21 cellular contexts compared by ENCODE assay signal in genomic region chr3:185784317-185784716, GRCh38. TPM values are rescaled to one million over a fixed set of nuclear protein-coding genes. Genes with fewer than 3 reads are reported as not detected.
DNase-seq lines count a peak whose midpoint lies in the region; ATAC-seq, FAIRE-seq and TF ChIP-seq lines count a peak whose summit lies in the region.
"Had no signal": no experiment of that assay in that cellular context is flagged by ENCODE, and none has a peak within 500 bp of the region (broad histone marks: within the 10 kb centered on the region; RNA-seq: fewer than 3 reads in every experiment).

No MANE protein-coding gene starts in this region.

- H3K9me3 Mint-ChIP-seq in glutamatergic neuron (ENCODE audit: unreplicated experiment) (no peaks in the 10 kb centered on the region), osteocyte (ENCODE audit: unreplicated experiment) (no peaks in the 10 kb centered on the region)
- H3K9me3 Mint-ChIP-seq in stimulated activated effector memory CD8-positive, alpha-beta T cell treated with anti-CD3 and anti-CD28 coated beads, Interleukin-12 subunit alpha, Interleukin-12 subunit beta, amount 100 ng/mL, for 72 hours: no peaks in the 10 kb centered on the region
- H3K9me3 Mint-ChIP-seq: CD4-positive, CD25-positive, alpha-beta regulatory T cell; CD8-positive, alpha-beta memory T cell had no signal

- CTCF ChIA-PET in HEK293 (lab: Yijun Ruan, JAX): interaction anchor here (0.5 kb wide), 1 partner anchor 21 kb away, joined by 4 read pairs; no protein-coding TSS in a partner anchor
- CTCF ChIA-PET in K562 (lab: Yijun Ruan, JAX; ENCODE audit: low intra/inter-chr PET ratio): no interaction called here

- no peaks in the 10 kb centered on the region for H3K9me1 ChIP-seq in K562 (ENCODE audit: control insufficient read depth, insufficient read depth, low read length)

- 0 out of 2 replicates have a peak, but pooled peaks cover 7% of the 10 kb centered on the region for H4K20me1 ChIP-seq in K562 (replicated peaks; ENCODE audit: control insufficient read depth, insufficient read depth, low read length)

- no peak overlapping the region for H3K4me2 ChIP-seq in K562 (ENCODE audit: insufficient read depth, low read length)

- DNase-seq in K562 (ENCODE audit: extremely low read depth in 1 of 4, low spot score in 3 of 4) (no peak), glutamatergic neuron (no peak), DMS153 treated with DMSO at 0.1 percent for 48 hours (lab: John Stamatoyannopoulos, UW; ENCODE audit: unreplicated experiment) (no peak), osteocyte (ENCODE audit: extremely low spot score, unreplicated experiment) (no peak)
- no peak for DNase-seq in stimulated activated effector memory CD8-positive, alpha-beta T cell treated with anti-CD3 and anti-CD28 coated beads, Interleukin-12 subunit alpha, Interleukin-12 subunit beta, amount 100 ng/mL, for 72 hours (ENCODE audit: low spot score in 2 of 2)
- DNase-seq in effector memory CD4-positive, alpha-beta T cell: no peak
- DNase-seq: ACHN; BE2C; C1 segment of cervical spinal cord; CD4-positive, CD25-positive, alpha-beta regulatory T cell; CD8-positive, alpha-beta memory T cell; COR-L47; DMS79; GF-D8; H7; Karpas-422 had no signal

- H3K36me3 ChIP-seq in HEK293 (ENCODE audit: control insufficient read depth in 2 of 2, insufficient read depth in 1 of 2, low read length in 2 of 2) (peaks cover 0 to 4% of the 10 kb centered on the region in 2 experiments; a peak in 1 of 3 replicates), K562 (ENCODE audit: control insufficient read depth, insufficient read depth, low read length) (peaks cover 4% of the 10 kb centered on the region; the same call in 1 of the 3 replicates)
- no peaks in the 10 kb centered on the region for H3K36me3 ChIP-seq in effector memory CD4-positive, alpha-beta T cell (ENCODE audit: control insufficient read depth, insufficient read depth, low read length)
- H3K36me3 ChIP-seq: BE2C had no signal

- peaks cover 9% of the 10 kb centered on the region for H3K4me1 ChIP-seq in HEK293 (ENCODE audit: control insufficient read depth, insufficient read depth, low read length)
- H3K4me1 ChIP-seq in K562 (replicated peaks in 1 of 2; ENCODE audit: control insufficient read depth in 2 of 2, insufficient read depth in 2 of 2, low read length in 2 of 2): peaks cover 2 to 5% of the 10 kb centered on the region in 2 experiments; a peak in 1 of 5 replicates
- H3K4me1 ChIP-seq in effector memory CD4-positive, alpha-beta T cell (ENCODE audit: control insufficient read depth, insufficient read depth, low read length, poor library complexity, severe bottlenecking): no peaks in the 10 kb centered on the region
- H3K4me1 ChIP-seq: BE2C had no signal

- 77% methylated on average over 5 of the region's 5 CpGs for WGBS in K562 (ENCODE audit: insufficient coverage, low coverage, missing lambda C conversion rate)

- in situ Hi-C loops in K562 (cut with MboI): no loop called here

- peaks cover 3% of the 10 kb centered on the region for H3K27me3 Mint-ChIP-seq in glutamatergic neuron (ENCODE audit: unreplicated experiment)
- no peaks in the 10 kb centered on the region for H3K27me3 Mint-ChIP-seq in osteocyte (ENCODE audit: unreplicated experiment)

- no peak for TF ChIP-seq POLR2A in K562 (conservative IDR thresholded peaks at IDR 0.05)

- FAIRE-seq in K562 (lab: Jason Lieb, UNC): no peak
- FAIRE-seq: A204.1, D721Med had no signal

- 0 out of 3 replicates have a peak, but pooled peaks have one; percentile 18 for ATAC-seq in K562
- ATAC-seq in stimulated activated effector memory CD8-positive, alpha-beta T cell treated with anti-CD3 and anti-CD28 coated beads, Interleukin-12 subunit alpha, Interleukin-12 subunit beta, amount 100 ng/mL, for 72 hours: peak; percentile 28
- no peak for ATAC-seq in GM21526 (IDR thresholded peaks at IDR 0.05; ENCODE audit: low FRiP score, unreplicated experiment)
- ATAC-seq: HCT116 had no signal

- TF ChIP-seq RAD21 in K562 (CRISPR knock-in tag; conservative IDR thresholded peaks at IDR 0.05 in 1 of 2, IDR thresholded peaks at IDR 0.05 in 1 of 2): no peak

- intact Hi-C loops in K562 (cut with micrococcal nuclease): no loop called here

- H3K4me3 ChIP-seq in HEK293 (ENCODE audit: low read depth, low read length): no peak overlapping the region
- H3K4me3 ChIP-seq in K562: no peak overlapping the region
- no peak overlapping the region for H3K4me3 ChIP-seq in effector memory CD4-positive, alpha-beta T cell (ENCODE audit: insufficient read depth, low read depth, low read length, poor library complexity, severe bottlenecking)

- H3K27ac ChIP-seq in HEK293 (ENCODE audit: extremely low read depth, low read depth, low read length): no peak overlapping the region
- H3K27ac ChIP-seq in K562 (ENCODE audit: extremely low read depth, low read depth, low read length): no peak overlapping the region
- no peak overlapping the region for H3K27ac ChIP-seq in effector memory CD4-positive, alpha-beta T cell (ENCODE audit: insufficient read depth, low read length, poor library complexity, severe bottlenecking)

- H3K27me3 ChIP-seq in K562 (ENCODE audit: control insufficient read depth in 2 of 2, insufficient read depth in 2 of 2, low read length in 2 of 2): no peaks in the 10 kb centered on the region
- H3K27me3 ChIP-seq in effector memory CD4-positive, alpha-beta T cell (replicated peaks; ENCODE audit: control insufficient read depth, insufficient read depth, low read length, poor library complexity, severe bottlenecking): no peaks in the 10 kb centered on the region

- no peak overlapping the region for H3K4me3 Mint-ChIP-seq in glutamatergic neuron (ENCODE audit: unreplicated experiment)
- no peak overlapping the region for H3K4me3 Mint-ChIP-seq in stimulated activated effector memory CD8-positive, alpha-beta T cell treated with anti-CD3 and anti-CD28 coated beads, Interleukin-12 subunit alpha, Interleukin-12 subunit beta, amount 100 ng/mL, for 72 hours
- no peak overlapping the region for H3K4me3 Mint-ChIP-seq in osteocyte (ENCODE audit: unreplicated experiment)
- H3K4me3 Mint-ChIP-seq: CD4-positive, CD25-positive, alpha-beta regulatory T cell; CD8-positive, alpha-beta memory T cell had no signal

- peaks cover 82% of the 10 kb centered on the region for H3K79me2 ChIP-seq in K562 (ENCODE audit: control insufficient read depth, insufficient read depth, low read length)

- BruUV-seq in K562 (replicated peaks; lab: Mats Ljungman, UMichigan): no TSS peak

- TF ChIP-seq CTCF in HEK293 (tag by site-specific recombination; IDR thresholded peaks at IDR 0.05) (no peak), K562 (IDR thresholded peaks at IDR 0.05 in 2 of 3, conservative IDR thresholded peaks at IDR 0.05 in 1 of 3; ENCODE audit: insufficient read depth in 2 of 3, low read depth in 1 of 3, low read length in 3 of 3) (no peak), glutamatergic neuron (IDR thresholded peaks at IDR 0.05; ENCODE audit: partially characterized antibody, unreplicated experiment) (no peak), osteocyte (IDR thresholded peaks at IDR 0.05) (no peak)

- H3K27ac Mint-ChIP-seq in glutamatergic neuron (ENCODE audit: unreplicated experiment) (peak overlapping the region; percentile 11), osteocyte (ENCODE audit: unreplicated experiment) (no peak overlapping the region)
- no peak overlapping the region for H3K27ac Mint-ChIP-seq in stimulated activated effector memory CD8-positive, alpha-beta T cell treated with anti-CD3 and anti-CD28 coated beads, Interleukin-12 subunit alpha, Interleukin-12 subunit beta, amount 100 ng/mL, for 72 hours
- H3K27ac Mint-ChIP-seq: CD4-positive, CD25-positive, alpha-beta regulatory T cell; CD8-positive, alpha-beta memory T cell had no signal

- H3K4me1 Mint-ChIP-seq in glutamatergic neuron (ENCODE audit: low read depth, unreplicated experiment) (peaks cover 11% of the 10 kb centered on the region), osteocyte (ENCODE audit: unreplicated experiment) (peaks cover 78% of the 10 kb centered on the region)
- no peaks in the 10 kb centered on the region for H3K4me1 Mint-ChIP-seq in stimulated activated effector memory CD8-positive, alpha-beta T cell treated with anti-CD3 and anti-CD28 coated beads, Interleukin-12 subunit alpha, Interleukin-12 subunit beta, amount 100 ng/mL, for 72 hours
- H3K4me1 Mint-ChIP-seq: CD4-positive, CD25-positive, alpha-beta regulatory T cell; CD8-positive, alpha-beta memory T cell had no signal

- H3K9me3 ChIP-seq in HEK293 (ENCODE audit: control insufficient read depth, insufficient read depth, low read depth, low read length): no peaks in the 10 kb centered on the region
- no peaks in the 10 kb centered on the region for H3K9me3 ChIP-seq in K562 (replicated peaks; ENCODE audit: control insufficient read depth, insufficient read depth, low read depth, low read length)
- H3K9me3 ChIP-seq in effector memory CD4-positive, alpha-beta T cell (ENCODE audit: control insufficient read depth, low read length): no peaks in the 10 kb centered on the region
- H3K9me3 ChIP-seq: BE2C had no signal

- POLR2A ChIA-PET in HEK293 (lab: Yijun Ruan, JAX) (no interaction called here), K562 (lab: Yijun Ruan, JAX) (no interaction called here)

- no peak for TF ChIP-seq EP300 in K562 (IDR thresholded peaks at IDR 0.05; ENCODE audit: low read length)

- no peak overlapping the region for H3K9ac ChIP-seq in K562 (ENCODE audit: insufficient read depth in 1 of 2, low read depth in 2 of 2, low read length in 2 of 2)

- no peak overlapping the region for H2AFZ ChIP-seq in K562 (ENCODE audit: low read depth, low read length)

- H3K36me3 Mint-ChIP-seq in glutamatergic neuron (ENCODE audit: unreplicated experiment): no peaks in the 10 kb centered on the region
- no peaks in the 10 kb centered on the region for H3K36me3 Mint-ChIP-seq in stimulated activated effector memory CD8-positive, alpha-beta T cell treated with anti-CD3 and anti-CD28 coated beads, Interleukin-12 subunit alpha, Interleukin-12 subunit beta, amount 100 ng/mL, for 72 hours
- H3K36me3 Mint-ChIP-seq in osteocyte (ENCODE audit: unreplicated experiment): peaks cover 8% of the 10 kb centered on the region
- H3K36me3 Mint-ChIP-seq: CD4-positive, CD25-positive, alpha-beta regulatory T cell; CD8-positive, alpha-beta memory T cell had no signal

RNA-seq across cellular contexts. Expression of gene IGF2BP2, which starts 40.5 kb away (rescaled TPM):
- total RNA-seq in K562 (2011; cell fraction: chromatin; rRNA removed; ENCODE audit: low replicate concordance): 69.6 and 146 TPM in 2 replicates
- total RNA-seq in K562 (2011; cell fraction: nucleolus; rRNA removed): 23.8 and 33.3 TPM in 2 replicates
- total RNA-seq in K562 (2011; cell fraction: nucleoplasm; rRNA removed): 45.3 and 46.5 TPM in 2 replicates
- total RNA-seq in K562 (2014; rRNA removed) (39.4 and 39.8 TPM in 2 replicates), K562 (2014; rRNA removed; fragmentation: Illumina TruSeq; extraction: Trizol) (31.9 and 35.7 TPM in 2 replicates), K562 (2015; rRNA removed; fragmentation: Illumina TruSeq; extraction: Trizol) (30.5 and 32.3 TPM in 2 replicates), K562 (2021) (57.3 and 59.6 TPM in 2 replicates), glutamatergic neuron (ENCODE audit: unreplicated experiment) (118 TPM), osteocyte (96.7 and 101 TPM in 2 replicates)
- polyA plus RNA-seq in K562 (2011; rRNA removed) (3.4 and 5.2 TPM in 2 replicates), K562 (2014; fragmentation: Illumina TruSeq; extraction: Trizol) (50.0 and 58.5 TPM in 2 replicates), K562 (2014; fragmentation: Nextera tagmentation; extraction: Ambion mirVana) (1 to 10 TPM; 3.2 to 3.5 TPM), K562 (2014; rRNA removed) (21.1 and 27.7 TPM in 2 replicates)
- 0.95 and 2.9 TPM in 2 replicates for polyA plus RNA-seq in K562 (2011; cell fraction: cytosol; rRNA removed)
- polyA plus RNA-seq in K562 (2011; cell fraction: nucleus; rRNA removed): 11.1 and 17.4 TPM in 2 replicates
- polyA plus RNA-seq in K562 (2012): 32.3 and 35.2 TPM in 2 replicates
- 13.0 and 18.7 TPM in 2 replicates for polyA minus RNA-seq in K562 (2011; rRNA and poly(A)+ RNA removed)
- polyA minus RNA-seq in K562 (2011; cell fraction: cytosol; rRNA and poly(A)+ RNA removed): 9.4 and 13.0 TPM in 2 replicates
- polyA minus RNA-seq in K562 (2011; cell fraction: nucleus; rRNA and poly(A)+ RNA removed): 17.1 and 20.3 TPM in 2 replicates
- polyA plus RNA-seq: CD4-positive, CD25-positive, alpha-beta regulatory T cell; CD8-positive, alpha-beta memory T cell had no signal

Comparison
In these comparisons a context has a peak if more than half of its experiments do, and no peak if none do; other contexts are left out.
1. Of the 44 proteins assayed by ChIP-seq in both K562 and HEK293: peak only in K562: none; only in HEK293: none; in both: PRDM10; in neither: 43.